Comparison of ENCODE assay signal across 9 cellular contexts in genomic region chr14:21123429-21123828, GRCh38. TPM values are rescaled to one million over a fixed set of nuclear protein-coding genes. Genes with fewer than 3 reads are reported as not detected.
"Had no signal": no experiment of that assay in that cellular context is flagged by ENCODE, and none has a peak within 500 bp of the region (broad histone marks: within the 10 kb centered on the region; RNA-seq: fewer than 3 reads in every experiment).

No MANE protein-coding gene starts in this region.

- H3K9me3 ChIP-seq: HAP-1 had no signal

- H3K4me3 Mint-ChIP-seq: HFFc6 had no signal

- H3K27ac Mint-ChIP-seq: HFFc6 had no signal

- H2AFZ ChIP-seq: GM23248 had no signal

- DNase-seq: GM23248, GOT3, H7, HFFc6, IMR-90, KG1 had no signal

- H3K36me3 ChIP-seq: HAP-1 had no signal

- H3K9ac ChIP-seq: GM23248 had no signal

- H3K27ac ChIP-seq: GM23248, HL-60 had no signal

- FAIRE-seq: K562 had no signal

- H3K4me3 ChIP-seq: GM23248, HAP-1, K562 had no signal

RNA-seq across cellular contexts. Expression of gene TMEM253, which starts 22.6 kb away (rescaled TPM):
- polyA plus RNA-seq: GM23248 had no signal

RNA-seq across cellular contexts. Expression of gene OR5AU1, which starts 32.4 kb away (rescaled TPM):
- polyA plus RNA-seq: GM23248, IMR-90, K562 had no signal
